Comparison of ENCODE assay signal across 8 cellular contexts in the genomic region with DNA sequence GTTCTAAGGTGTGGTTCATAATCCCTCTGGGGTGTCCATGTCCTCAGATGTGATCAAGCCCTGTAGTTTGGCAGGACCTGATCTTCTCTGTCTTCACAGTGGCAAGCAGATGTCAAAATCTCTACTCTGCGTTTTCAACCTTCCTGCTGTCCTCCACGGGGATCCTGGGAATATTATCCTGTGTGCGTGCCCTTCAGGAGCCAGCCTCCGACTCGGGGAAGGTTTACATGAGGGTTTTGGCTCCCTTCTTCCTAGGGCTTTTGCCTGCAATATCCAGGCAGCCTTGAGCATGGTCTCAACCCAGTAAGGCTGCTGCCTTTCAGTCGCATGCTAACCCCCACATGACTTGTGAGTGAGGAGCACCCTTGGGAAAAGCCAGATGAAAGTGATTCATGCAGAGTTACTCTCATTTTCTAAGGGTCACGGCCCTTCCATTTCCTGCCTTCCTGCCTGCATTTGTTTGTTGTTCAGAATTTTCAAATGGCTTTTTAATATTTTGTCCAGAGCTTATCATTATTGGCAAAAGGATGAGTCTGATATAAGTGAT.
DNase-seq lines count a peak whose midpoint lies in the region; TF ChIP-seq lines count a peak whose summit lies in the region.

No MANE protein-coding gene starts in this region.

- peak; percentile 39 for DNase-seq in NAMALWA (ENCODE audit: low spot score)
- peak; percentile 74 for DNase-seq in mammary epithelial cell
- DNase-seq in NCI-H748 treated with DMSO at 0.1 percent for 48 hours (lab: John Stamatoyannopoulos, UW), result no peak
- no peak for DNase-seq in NCI-H2196 (lab: John Stamatoyannopoulos, UW; ENCODE audit: unreplicated experiment)
- no peak for DNase-seq in mucosa of gallbladder (ENCODE audit: low spot score)
- no peak for DNase-seq in CD14-positive monocyte (ENCODE audit: low spot score)

- H3K4me1 ChIP-seq in mammary epithelial cell (ENCODE audit: insufficient read depth, low read length) (peaks cover 31% of the 10 kb centered on the region), mucosa of rectum (ENCODE audit: control insufficient read depth in 2 of 2, insufficient read depth in 2 of 2, low read length in 2 of 2) (peaks cover 2 to 5% of the 10 kb centered on the region in 2 donors)

- peaks cover 0 to 1% (median 0%) of the 10 kb centered on the region in 7 donors for H3K9me3 Mint-ChIP-seq in CD14-positive monocyte

- dilution Hi-C loops in mammary epithelial cell (cut with HindIII; ENCODE audit: low sequenced_read_pairs), result no loop called here

- H3K27me3 Mint-ChIP-seq in CD14-positive monocyte (ENCODE audit: low read depth in 3 of 3), result peaks cover 0 to 3% (median 2%) of the 10 kb centered on the region in 3 donors

- H3K4me1 Mint-ChIP-seq in CD14-positive monocyte, result no peaks in the 10 kb centered on the region

- WGBS in mammary epithelial cell (ENCODE audit: low coverage, missing lambda C conversion rate), result 76% methylated on average over 7 of the region's 7 CpGs

- no peak overlapping the region for H2AFZ ChIP-seq in mammary epithelial cell (ENCODE audit: low read depth, low read length)

- H3K36me3 Mint-ChIP-seq in CD14-positive monocyte, result peaks cover 21 to 36% of the 10 kb centered on the region in 2 donors

- H3K4me3 Mint-ChIP-seq in CD14-positive monocyte, result no peak overlapping the region

- H3K27ac Mint-ChIP-seq in CD14-positive monocyte, result peak overlapping the region in 1 of 7 donors; percentile 35

- intact Hi-C loops in mammary epithelial cell (cut with micrococcal nuclease) (no loop called here), CD14-positive monocyte (cut with micrococcal nuclease) (loop anchor here in 1 of 2 donors (10.0 kb wide), 1 partner anchor 65 kb away; no protein-coding TSS in a partner anchor)

- no peaks in the 10 kb centered on the region for H3K27me3 ChIP-seq in mammary epithelial cell (ENCODE audit: insufficient read depth, low read length)
- no peaks in the 10 kb centered on the region for H3K27me3 ChIP-seq in mucosa of rectum (ENCODE audit: control insufficient read depth in 2 of 2, insufficient read depth in 2 of 2, low read length in 2 of 2)

- in situ Hi-C loops in mammary epithelial cell (cut with MboI; ENCODE audit: low sequenced_read_pairs in 2 of 2), result no loop called here

- CTCF ChIA-PET in mammary epithelial cell (lab: Charles Lee; ENCODE audit: low non-redundant PET), result no interaction called here

- H3K4me3 ChIP-seq in GM08714 (ENCODE audit: low read length), result peak overlapping the region; percentile 28; the same call in 1 of the 2 replicates
- no peak overlapping the region for H3K4me3 ChIP-seq in mammary epithelial cell (replicated peaks in 1 of 3; ENCODE audit: insufficient read depth in 1 of 3, low read depth in 2 of 3, low read length in 3 of 3)
- peak overlapping the region in 1 of 2 donors; percentile 20 for H3K4me3 ChIP-seq in mucosa of rectum (ENCODE audit: low read length in 2 of 2)

- H3K4me2 ChIP-seq in mammary epithelial cell (ENCODE audit: insufficient read depth, low read depth, low read length), result peak overlapping the region; percentile 25

- BruUV-seq in mammary epithelial cell (replicated peaks; lab: Mats Ljungman, UMichigan), result no TSS peak

- H3K27ac ChIP-seq in mammary epithelial cell (ENCODE audit: insufficient read depth, low read depth, low read length) (no peak overlapping the region), mucosa of rectum (ENCODE audit: low read depth in 2 of 2, low read length in 2 of 2) (peak overlapping the region; percentile 11 to 38)

- no peaks in the 10 kb centered on the region for H3K9me3 ChIP-seq in mammary epithelial cell (replicated peaks; ENCODE audit: insufficient read depth, low read length)
- H3K9me3 ChIP-seq in mucosa of rectum (ENCODE audit: control insufficient read depth in 2 of 2, low read length in 2 of 2), result no peaks in the 10 kb centered on the region

- TF ChIP-seq CTCF in mammary epithelial cell (conservative IDR thresholded peaks at IDR 0.05 in 1 of 2, IDR thresholded peaks at IDR 0.05 in 1 of 2; ENCODE audit: extremely low read depth in 1 of 2, insufficient read depth in 1 of 2, low read depth in 1 of 2, low read length in 2 of 2), result no peak
- TF ChIP-seq CTCF in CD14-positive monocyte (IDR thresholded peaks at IDR 0.05), result no peak

- H4K20me1 ChIP-seq in mammary epithelial cell (ENCODE audit: insufficient read depth, low read length), result no peaks in the 10 kb centered on the region

- H3K9ac ChIP-seq in mammary epithelial cell (ENCODE audit: insufficient read depth, low read length) (no peak overlapping the region), mucosa of rectum (ENCODE audit: low read depth in 1 of 2, low read length in 2 of 2) (no peak overlapping the region)

- H3K79me2 ChIP-seq in mammary epithelial cell (ENCODE audit: insufficient read depth, low read length), result no peaks in the 10 kb centered on the region

- H3K36me3 ChIP-seq in mammary epithelial cell (ENCODE audit: insufficient read depth, low read length) (no peaks in the 10 kb centered on the region), mucosa of rectum (ENCODE audit: control insufficient read depth in 2 of 2, insufficient read depth in 2 of 2, low read length in 2 of 2) (peaks cover 2% of the 10 kb centered on the region in 2 donors)

Comparison
In these comparisons a context has a peak if more than half of its experiments do, and no peak if none do; other contexts are left out.
1. DNase-seq: peak in NAMALWA (single experiment) and mammary epithelial cell (single experiment); none in NCI-H748 treated with DMSO at 0.1 percent for 48 hours (single experiment), NCI-H2196 (single experiment), mucosa of gallbladder (single experiment) and CD14-positive monocyte (single experiment).